ENCODE assay signal across 12 cellular contexts in the genomic region with DNA sequence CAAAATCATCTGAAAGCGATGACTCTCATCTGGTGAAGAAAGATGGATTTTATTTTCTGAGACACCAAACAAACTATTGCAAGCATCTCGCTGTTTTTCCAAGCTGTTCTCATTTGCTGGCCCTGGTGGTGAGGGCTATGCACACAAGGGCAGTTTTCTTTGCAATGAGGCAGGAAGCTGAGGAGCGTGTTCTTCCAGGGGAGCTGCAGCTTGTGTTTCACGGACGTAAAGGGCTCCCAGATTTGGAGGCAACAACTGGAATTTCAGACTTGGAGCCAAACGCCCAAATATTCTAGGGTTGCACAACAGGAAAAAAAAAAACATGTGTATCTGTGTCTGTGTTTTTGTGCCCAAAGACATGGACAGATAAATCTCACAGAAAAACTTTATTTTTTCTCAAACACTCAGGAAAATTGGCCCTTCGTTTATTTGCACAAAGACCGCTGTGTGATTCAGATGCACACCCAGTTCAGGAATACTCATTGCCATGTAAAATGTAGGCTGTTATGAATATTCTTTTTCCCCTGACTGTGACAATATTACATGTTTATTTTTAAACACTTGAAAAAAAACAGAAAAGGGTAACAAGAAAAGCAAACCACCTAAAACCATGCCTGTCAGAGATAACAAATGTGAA.
DNase-seq lines count a peak whose midpoint lies in the region; ATAC-seq and TF ChIP-seq lines count a peak whose summit lies in the region.
"Had no signal": no experiment of that assay in that cellular context is flagged by ENCODE, and none has a peak within 500 bp of the region (broad histone marks: within the 10 kb centered on the region; RNA-seq: fewer than 3 reads in every experiment).

No MANE protein-coding gene starts in this region.

- H3K4me3 Mint-ChIP-seq in endodermal cell = no peak overlapping the region
- H3K4me3 Mint-ChIP-seq in activated T-helper 1 cell treated with anti-CD3 and anti-CD28 coated beads, Interleukin-12 subunit alpha, Interleukin-12 subunit beta, Interleukin-2, Interleukin-4 antibody, amounts not matched to agents 30 ng/mL and 10 ng/mL and 1 ng/mL, durations not matched to agents 14 hours and 24 hours and 36 hours = no peak overlapping the region
- H3K4me3 Mint-ChIP-seq in T-helper 2 cell treated with Interferon-gamma antibody and Interleukin-4, amounts not matched to agents 5 μg/mL and 100 μg/mL, for 36 hours = no peak overlapping the region
- H3K4me3 Mint-ChIP-seq: IgD-negative memory B cell had no signal

- no peak for TF ChIP-seq EP300 in suprapubic skin (IDR thresholded peaks at IDR 0.05)

- no peak overlapping the region for H3K27ac Mint-ChIP-seq in endodermal cell
- no peak overlapping the region for H3K27ac Mint-ChIP-seq in activated T-helper 1 cell treated with anti-CD3 and anti-CD28 coated beads, Interleukin-12 subunit alpha, Interleukin-12 subunit beta, Interleukin-2, Interleukin-4 antibody, amounts not matched to agents 30 ng/mL and 10 ng/mL and 1 ng/mL, durations not matched to agents 14 hours and 24 hours and 36 hours
- no peak overlapping the region for H3K27ac Mint-ChIP-seq in T-helper 2 cell treated with Interferon-gamma antibody and Interleukin-4, amounts not matched to agents 5 μg/mL and 100 μg/mL, for 36 hours
- H3K27ac Mint-ChIP-seq: IgD-negative memory B cell had no signal

- no peak overlapping the region for H3K9ac ChIP-seq in endodermal cell (ENCODE audit: extremely low read depth, low read length, poor library complexity, severe bottlenecking)

- TF ChIP-seq POLR2A in suprapubic skin (IDR thresholded peaks at IDR 0.05) = peak in 1 of 2 donors; percentile 23

- H3K27me3 ChIP-seq in endodermal cell (ENCODE audit: control insufficient read depth, insufficient read depth, low read length, poor library complexity, severe bottlenecking) = no peaks in the 10 kb centered on the region
- peaks cover 14 to 70% of the 10 kb centered on the region in 2 donors for H3K27me3 ChIP-seq in left lung
- no peaks in the 10 kb centered on the region for H3K27me3 ChIP-seq in suprapubic skin

- peak overlapping the region; percentile 97 for H3K27ac ChIP-seq in endodermal cell (ENCODE audit: low read depth, low read length)
- H3K27ac ChIP-seq in left lung = peak overlapping the region in 1 of 2 donors; percentile 63
- H3K27ac ChIP-seq in suprapubic skin = peak overlapping the region; percentile 85
- H3K27ac ChIP-seq: prostate gland had no signal

- DNase-seq in HCEC 1CT (peak; percentile 57), endodermal cell (peak; percentile 61), left lung (no peak), suprapubic skin (ENCODE audit: low spot score in 2 of 2) (peak in 1 of 2 donors; percentile 79), HPDE6-E6E7 (ENCODE audit: extremely low spot score) (no peak)
- DNase-seq in activated T-helper 1 cell treated with anti-CD3 and anti-CD28 coated beads, Interleukin-12 subunit alpha, Interleukin-12 subunit beta, Interleukin-2, Interleukin-4 antibody, amounts not matched to agents 30 ng/mL and 10 ng/mL and 1 ng/mL, durations not matched to agents 14 hours and 24 hours and 36 hours (ENCODE audit: low spot score) = no peak
- no peak for DNase-seq in T-helper 2 cell treated with Interferon-gamma antibody and Interleukin-4, amounts not matched to agents 5 μg/mL and 100 μg/mL, for 36 hours (ENCODE audit: low spot score)
- DNase-seq: NCI-H2081 treated with DMSO at 0.1 percent for 48 hours had no signal

- H3K36me3 Mint-ChIP-seq in endodermal cell (ENCODE audit: low read depth) = no peaks in the 10 kb centered on the region
- no peaks in the 10 kb centered on the region for H3K36me3 Mint-ChIP-seq in activated T-helper 1 cell treated with anti-CD3 and anti-CD28 coated beads, Interleukin-12 subunit alpha, Interleukin-12 subunit beta, Interleukin-2, Interleukin-4 antibody, amounts not matched to agents 30 ng/mL and 10 ng/mL and 1 ng/mL, durations not matched to agents 14 hours and 24 hours and 36 hours (ENCODE audit: low read depth)
- H3K36me3 Mint-ChIP-seq in T-helper 2 cell treated with Interferon-gamma antibody and Interleukin-4, amounts not matched to agents 5 μg/mL and 100 μg/mL, for 36 hours (ENCODE audit: low read depth) = no peaks in the 10 kb centered on the region
- H3K36me3 Mint-ChIP-seq: IgD-negative memory B cell had no signal

- peaks cover 6% of the 10 kb centered on the region for H3K4me1 Mint-ChIP-seq in endodermal cell
- H3K4me1 Mint-ChIP-seq in activated T-helper 1 cell treated with anti-CD3 and anti-CD28 coated beads, Interleukin-12 subunit alpha, Interleukin-12 subunit beta, Interleukin-2, Interleukin-4 antibody, amounts not matched to agents 30 ng/mL and 10 ng/mL and 1 ng/mL, durations not matched to agents 14 hours and 24 hours and 36 hours (ENCODE audit: low read depth) = no peaks in the 10 kb centered on the region
- no peaks in the 10 kb centered on the region for H3K4me1 Mint-ChIP-seq in T-helper 2 cell treated with Interferon-gamma antibody and Interleukin-4, amounts not matched to agents 5 μg/mL and 100 μg/mL, for 36 hours (ENCODE audit: low read depth)
- H3K4me1 Mint-ChIP-seq: IgD-negative memory B cell had no signal

- peak; percentile 45 for ATAC-seq in left lung
- no peak for ATAC-seq in GM21515 (IDR thresholded peaks at IDR 0.05; ENCODE audit: unreplicated experiment)
- ATAC-seq: Panc1 had no signal

- no peaks in the 10 kb centered on the region for H3K36me3 ChIP-seq in endodermal cell (ENCODE audit: control insufficient read depth, insufficient read depth, low read length)
- no peaks in the 10 kb centered on the region for H3K36me3 ChIP-seq in left lung
- H3K36me3 ChIP-seq in suprapubic skin = no peaks in the 10 kb centered on the region
- H3K36me3 ChIP-seq: prostate gland had no signal

- no peaks in the 10 kb centered on the region for H3K9me3 Mint-ChIP-seq in endodermal cell
- no peaks in the 10 kb centered on the region for H3K9me3 Mint-ChIP-seq in activated T-helper 1 cell treated with anti-CD3 and anti-CD28 coated beads, Interleukin-12 subunit alpha, Interleukin-12 subunit beta, Interleukin-2, Interleukin-4 antibody, amounts not matched to agents 30 ng/mL and 10 ng/mL and 1 ng/mL, durations not matched to agents 14 hours and 24 hours and 36 hours
- no peaks in the 10 kb centered on the region for H3K9me3 Mint-ChIP-seq in T-helper 2 cell treated with Interferon-gamma antibody and Interleukin-4, amounts not matched to agents 5 μg/mL and 100 μg/mL, for 36 hours

- peak; percentile 59 for TF ChIP-seq CTCF in endodermal cell (conservative IDR thresholded peaks at IDR 0.05)
- no peak for TF ChIP-seq CTCF in left lung (IDR thresholded peaks at IDR 0.05)
- TF ChIP-seq CTCF in suprapubic skin (IDR thresholded peaks at IDR 0.05) = peak; percentile 13 to 31

- H3K9me3 ChIP-seq in endodermal cell (ENCODE audit: control insufficient read depth, low read length) = no peaks in the 10 kb centered on the region
- H3K9me3 ChIP-seq in left lung = no peaks in the 10 kb centered on the region
- no peaks in the 10 kb centered on the region for H3K9me3 ChIP-seq in suprapubic skin
- H3K9me3 ChIP-seq: prostate gland had no signal

- H3K27me3 Mint-ChIP-seq in endodermal cell (ENCODE audit: insufficient read depth) = no peaks in the 10 kb centered on the region
- peaks cover 3% of the 10 kb centered on the region for H3K27me3 Mint-ChIP-seq in activated T-helper 1 cell treated with anti-CD3 and anti-CD28 coated beads, Interleukin-12 subunit alpha, Interleukin-12 subunit beta, Interleukin-2, Interleukin-4 antibody, amounts not matched to agents 30 ng/mL and 10 ng/mL and 1 ng/mL, durations not matched to agents 14 hours and 24 hours and 36 hours (ENCODE audit: insufficient read depth)
- no peaks in the 10 kb centered on the region for H3K27me3 Mint-ChIP-seq in T-helper 2 cell treated with Interferon-gamma antibody and Interleukin-4, amounts not matched to agents 5 μg/mL and 100 μg/mL, for 36 hours (ENCODE audit: low read depth)

- H3K4me3 ChIP-seq in endodermal cell (ENCODE audit: low read length) (no peak overlapping the region), left lung (no peak overlapping the region), suprapubic skin (peak overlapping the region; percentile 39)
- H3K4me3 ChIP-seq: prostate gland had no signal

- WGBS in endodermal cell (ENCODE audit: insufficient coverage in 1 of 2, insufficient read length in 1 of 2), 2 experiments = 84 to 86% methylated on average over 5 to 8 of the region's 8 CpGs
- 35% methylated on average over 8 of the region's 8 CpGs for WGBS in suprapubic skin

- H3K4me1 ChIP-seq in endodermal cell (ENCODE audit: control insufficient read depth, insufficient read depth, low read length) = no peaks in the 10 kb centered on the region
- peaks cover 0 to 5% of the 10 kb centered on the region in 2 donors for H3K4me1 ChIP-seq in left lung
- H3K4me1 ChIP-seq in suprapubic skin = peaks cover 7% of the 10 kb centered on the region
- H3K4me1 ChIP-seq: prostate gland had no signal

- intact Hi-C loops in left lung (cut with DNase I) = no loop called here
- intact Hi-C loops in activated T-helper 1 cell treated with anti-CD3 and anti-CD28 coated beads, Interleukin-12 subunit alpha, Interleukin-12 subunit beta, Interleukin-2, Interleukin-4 antibody, amounts not matched to agents 30 ng/mL and 10 ng/mL and 1 ng/mL, durations not matched to agents 14 hours and 24 hours and 36 hours (cut with micrococcal nuclease) = no loop called here

Comparison
In these comparisons a context has a peak if more than half of its experiments do, and no peak if none do; other contexts are left out.
1. DNase-seq: peak in HCEC 1CT (single experiment) and endodermal cell (single experiment); none in left lung (0 of 2), activated T-helper 1 cell treated with anti-CD3 and anti-CD28 coated beads, Interleukin-12 subunit alpha, Interleukin-12 subunit beta, Interleukin-2, Interleukin-4 antibody, amounts not matched to agents 30 ng/mL and 10 ng/mL and 1 ng/mL, durations not matched to agents 14 hours and 24 hours and 36 hours (single experiment), T-helper 2 cell treated with Interferon-gamma antibody and Interleukin-4, amounts not matched to agents 5 μg/mL and 100 μg/mL, for 36 hours (single experiment) and HPDE6-E6E7 (single experiment).
2. CTCF ChIP-seq: peak in endodermal cell (single experiment) and suprapubic skin (2 of 2); none in left lung (0 of 2).